1 cellular context compared by ENCODE assay signal in genomic region chr19:14088634-14089411, GRCh38.
TF ChIP-seq lines count a peak whose summit lies in the region.

No MANE protein-coding gene starts in this region.

TF ChIP-seq in H1, 55 proteins besides CTCF, POLR2A, EP300 and RAD21:
- TF ChIP-seq BCL11A (IDR thresholded peaks at IDR 0.05; ENCODE audit: low read depth in 2 of 2, low read length in 2 of 2) (no peak), NRF1 (IDR thresholded peaks at IDR 0.05; ENCODE audit: low read depth, low read length) (no peak), ZNF274 (IDR thresholded peaks at IDR 0.05; ENCODE audit: borderline replicate concordance, extremely low read depth, low read length) (no peak), CTBP2 (IDR thresholded peaks at IDR 0.05; ENCODE audit: borderline replicate concordance, insufficient read depth, insufficient read length, low read length) (no peak), RXRA (IDR thresholded peaks at IDR 0.05; ENCODE audit: insufficient read depth, low read depth, low read length) (no peak)
